Comparison of ENCODE assay signal across 1 cellular context in genomic region chr20:49595811-49596545, GRCh38.
TF ChIP-seq lines count a peak whose summit lies in the region.

No MANE protein-coding gene starts in this region.

TF ChIP-seq in HepG2, 621 proteins besides CTCF, POLR2A, EP300 and RAD21 (continued from another document and continues in another):
- TF ChIP-seq ZSCAN5A (CRISPR knock-in tag; IDR thresholded peaks at IDR 0.05; ENCODE audit: borderline replicate concordance) (no peak), TRAFD1 (CRISPR knock-in tag; IDR thresholded peaks at IDR 0.05; ENCODE audit: borderline replicate concordance) (no peak), KIAA2018 (CRISPR knock-in tag; IDR thresholded peaks at IDR 0.05; ENCODE audit: borderline replicate concordance) (no peak), ZNF768 (CRISPR knock-in tag; IDR thresholded peaks at IDR 0.05) (peak; percentile 20; the same call in 1 of the 2 replicates), TGIF2 (CRISPR knock-in tag; IDR thresholded peaks at IDR 0.05) (no peak), ZNF691 (CRISPR knock-in tag; IDR thresholded peaks at IDR 0.05; ENCODE audit: borderline replicate concordance, low read depth) (0 out of 2 replicates have a peak, but pooled peaks have one; percentile 28), ZNF350 (CRISPR knock-in tag; IDR thresholded peaks at IDR 0.05; ENCODE audit: borderline replicate concordance, low read depth) (no peak), ZFX (CRISPR knock-in tag; IDR thresholded peaks at IDR 0.05; ENCODE audit: low read depth) (no peak), ZNF234 (CRISPR knock-in tag; conservative IDR thresholded peaks at IDR 0.05) (no peak), CHD4 (IDR thresholded peaks at IDR 0.05; ENCODE audit: borderline replicate concordance, low read length) (no peak), TFE3 (CRISPR knock-in tag; IDR thresholded peaks at IDR 0.05) (peak; percentile 29; the same call in 1 of the 2 replicates), NBN (conservative IDR thresholded peaks at IDR 0.05) (no peak), ARID3A (IDR thresholded peaks at IDR 0.05; ENCODE audit: low read depth, low read length) (no peak), SIN3A (IDR thresholded peaks at IDR 0.05; ENCODE audit: borderline replicate concordance, low read depth, low read length) (no peak), ZNF597 (CRISPR knock-in tag; IDR thresholded peaks at IDR 0.05) (no peak), ZNF740 (CRISPR knock-in tag; IDR thresholded peaks at IDR 0.05) (no peak), PREB (CRISPR knock-in tag; IDR thresholded peaks at IDR 0.05) (no peak), ZNF24 (IDR thresholded peaks at IDR 0.05) (no peak), ZNF501 (CRISPR knock-in tag; IDR thresholded peaks at IDR 0.05) (no peak), ARHGAP35 (CRISPR knock-in tag; IDR thresholded peaks at IDR 0.05; ENCODE audit: borderline replicate concordance) (no peak), ZMAT3 (CRISPR knock-in tag; conservative IDR thresholded peaks at IDR 0.05) (0 out of 2 replicates have a peak, but pooled peaks have one; percentile 44), TEAD3 (CRISPR knock-in tag; optimal IDR thresholded peaks at IDR 0.05; ENCODE audit: borderline replicate concordance) (peak; percentile 70), NFAT5 (CRISPR knock-in tag; IDR thresholded peaks at IDR 0.05) (no peak), ZNF672 (CRISPR knock-in tag; IDR thresholded peaks at IDR 0.05) (no peak), ZNF17 (CRISPR knock-in tag; IDR thresholded peaks at IDR 0.05) (no peak), NCOA2 (CRISPR knock-in tag; IDR thresholded peaks at IDR 0.05) (no peak), ZNF382 (CRISPR knock-in tag; IDR thresholded peaks at IDR 0.05; ENCODE audit: borderline replicate concordance) (no peak), ZBTB42 (CRISPR knock-in tag; IDR thresholded peaks at IDR 0.05) (no peak), KLF12 (CRISPR knock-in tag; IDR thresholded peaks at IDR 0.05; ENCODE audit: borderline replicate concordance) (no peak)
